34 cellular contexts compared by ENCODE assay signal in the genomic region with DNA sequence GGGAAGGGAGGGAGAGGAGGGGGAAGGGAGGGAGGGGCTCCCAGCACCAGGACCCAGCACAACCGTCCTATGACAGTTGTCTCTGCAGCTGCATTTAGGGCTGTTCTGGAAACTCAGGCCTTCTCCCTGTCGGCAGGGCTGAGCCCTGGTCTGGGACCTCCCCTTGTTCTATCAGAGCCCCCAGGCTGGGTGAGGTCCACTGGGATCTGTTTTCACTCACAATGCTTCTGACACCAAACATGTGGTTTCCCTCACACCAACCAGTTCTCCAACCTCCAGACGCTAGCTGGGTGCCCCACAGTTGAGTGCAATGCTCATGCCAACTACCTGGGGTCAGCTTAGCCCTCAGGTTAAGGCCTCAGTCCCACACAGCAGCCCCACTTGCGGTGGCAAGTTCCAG.
"Had no signal": no experiment of that assay in that cellular context is flagged by ENCODE, and none has a peak within 500 bp of the region (broad histone marks: within the 10 kb centered on the region; RNA-seq: fewer than 3 reads in every experiment).

No MANE protein-coding gene starts in this region.

- ATAC-seq: activated CD4-positive, CD25-positive, alpha-beta regulatory T cell treated with anti-CD3 and anti-CD28 coated beads, Interleukin-2, amount 50 U/mL, for 24 hours; effector memory CD8-positive, alpha-beta T cell; gastroesophageal sphincter; left lobe of liver; lower lobe of right lung; pancreas; stimulated activated memory B cell treated with anti-CD40 and anti-IgM and Interleukin-4, amounts not matched to agents 10 μg/mL and 1 μg/mL and 100 μg/mL, for 72 hours; stimulated activated naive CD8-positive, alpha-beta T cell treated with anti-CD3 and anti-CD28 coated beads, Interleukin-15, amount 100 ng/mL, for 72 hours; T-helper 17 cell had no signal

- H3K27ac ChIP-seq: adrenal gland, ascending aorta, gastroesophageal sphincter, lower lobe of right lung, pancreas, prostate gland, upper lobe of left lung, WERI-Rb-1 had no signal

- H3K9me3 ChIP-seq: adrenal gland, ascending aorta, gastroesophageal sphincter, lower lobe of right lung, pancreas, prostate gland, upper lobe of left lung had no signal

- DNase-seq: activated CD4-positive, alpha-beta T cell treated with anti-CD3 and anti-CD28 coated beads for 48 hours; activated CD4-positive, alpha-beta T cell treated with anti-CD3 and anti-CD28 coated beads, Interleukin-2, amount 50 U/mL, for 48 hours; activated CD8-positive, alpha-beta memory T cell treated with anti-CD3 and anti-CD28 coated beads for 24 hours; activated effector memory CD4-positive, alpha-beta T cell treated with Interleukin-2 at 50 U/mL for 16 hours; activated naive CD4-positive, alpha-beta T cell treated with Interleukin-2 at 50 U/mL for 16 hours; activated naive CD8-positive, alpha-beta T cell treated with anti-CD3 and anti-CD28 coated beads for 36 hours; adrenal gland; cortex of kidney; effector memory CD8-positive, alpha-beta T cell; erythroblast; hippocampal formation; lower lobe of right lung; mesendoderm; naive B cell; nephron progenitor cell; nucleus accumbens; retina; stimulated activated CD4-positive, alpha-beta T cell treated with anti-CD3 and anti-CD28 coated beads, Interleukin-1b, Interleukin-23, amount 100 ng/mL, for 48 hours; stimulated activated CD4-positive, alpha-beta T cell treated with anti-CD3 and anti-CD28 coated beads, Interleukin-4, amount 100 ng/mL, for 4 hours; stimulated activated CD8-positive, alpha-beta memory T cell treated with anti-CD3 and anti-CD28 coated beads, Interleukin-4, amount 100 ng/mL, for 48 hours; stimulated activated naive CD8-positive, alpha-beta T cell treated with anti-CD3 and anti-CD28 coated beads, Interleukin-15, amount 100 ng/mL, for 72 hours; substantia nigra; T-helper 17 cell; T1000; upper lobe of left lung; WERI-Rb-1 had no signal

- H3K4me1 ChIP-seq: adrenal gland, ascending aorta, lower lobe of right lung, pancreas, prostate gland, upper lobe of left lung had no signal

- H3K27me3 ChIP-seq: adrenal gland, ascending aorta, upper lobe of left lung had no signal

- H3K36me3 ChIP-seq: adrenal gland, ascending aorta, gastroesophageal sphincter, lower lobe of right lung, pancreas, prostate gland, upper lobe of left lung, WERI-Rb-1 had no signal

- H3K4me2 ChIP-seq: smooth muscle cell had no signal

- H3K4me3 ChIP-seq: adrenal gland, ascending aorta, gastroesophageal sphincter, lower lobe of right lung, pancreas, prostate gland, smooth muscle cell, upper lobe of left lung had no signal
